In genomic region chr20:1322511-1323245, GRCh38 we compare ENCODE assay signal across 8 cellular contexts. TPM values are rescaled to one million over a fixed set of nuclear protein-coding genes. Genes with fewer than 3 reads are reported as not detected.
DNase-seq lines count a peak whose midpoint lies in the region; ATAC-seq and TF ChIP-seq lines count a peak whose summit lies in the region.

No MANE protein-coding gene starts in this region.

- H3K4me3 ChIP-seq in heart left ventricle (no peak overlapping the region), vagina (no peak overlapping the region), WERI-Rb-1 (ENCODE audit: low read depth, low read length) (no peak overlapping the region)

- H3K9me3 ChIP-seq in heart left ventricle: no peaks in the 10 kb centered on the region
- no peaks in the 10 kb centered on the region for H3K9me3 ChIP-seq in vagina
- H3K9me3 ChIP-seq in WERI-Rb-1 (ENCODE audit: severe bottlenecking): no peaks in the 10 kb centered on the region

- H3K36me3 ChIP-seq in heart left ventricle: no peaks in the 10 kb centered on the region
- no peaks in the 10 kb centered on the region for H3K36me3 ChIP-seq in vagina
- peaks cover 5% of the 10 kb centered on the region; the same call in 1 of the 2 replicates for H3K36me3 ChIP-seq in WERI-Rb-1

- intact Hi-C loops in heart left ventricle (cut with DNase I): loop anchor here in 2 of 10 donors (2.0 to 5.0 kb wide), 2 partner anchors 70 to 72 kb away; partner anchors contain the start of gene FKBP1A (in 1 of the 2)
- intact Hi-C loops in Right ventricle myocardium superior (cut with DNase I): no loop called here
- intact Hi-C loops in vagina (cut with DNase I): loop anchor here (5.0 kb wide), 1 partner anchor 70 kb away; the partner anchor contains the start of gene FKBP1A

- WGBS in heart left ventricle, 4 donors: 53 to 65% (median 56%) methylated on average over 11 of the region's 11 CpGs

- DNase-seq in heart left ventricle (peak in 3 of 5 donors; percentile 62 to 71 (median 68)), Right ventricle myocardium superior (no peak), dermis blood vessel endothelial cell (peak; percentile 99), mesenteric fat pad (ENCODE audit: low spot score) (peak; percentile 83), vagina (ENCODE audit: extremely low spot score in 2 of 2) (no peak), NCI-H1694 (lab: John Stamatoyannopoulos, UW) (no peak), WERI-Rb-1 (no peak)

- no peaks in the 10 kb centered on the region for H3K27me3 ChIP-seq in heart left ventricle
- no peaks in the 10 kb centered on the region for H3K27me3 ChIP-seq in vagina
- no peaks in the 10 kb centered on the region for H3K27me3 ChIP-seq in WERI-Rb-1 (ENCODE audit: insufficient read depth, low read depth, severe bottlenecking)

- peak in 2 of 4 donors; percentile 36 to 56 for ATAC-seq in heart left ventricle
- ATAC-seq in Right ventricle myocardium superior (ENCODE audit: poor library complexity): no peak
- ATAC-seq in GM19328 (IDR thresholded peaks at IDR 0.05; ENCODE audit: unreplicated experiment): no peak

- TF ChIP-seq CTCF in heart left ventricle (IDR thresholded peaks at IDR 0.05) (no peak), vagina (IDR thresholded peaks at IDR 0.05) (no peak), WERI-Rb-1 (IDR thresholded peaks at IDR 0.05; ENCODE audit: low read depth, low read length) (no peak)

- peak in 1 of 2 donors; percentile 27 for TF ChIP-seq POLR2A in heart left ventricle (IDR thresholded peaks at IDR 0.05)
- TF ChIP-seq POLR2A in vagina (IDR thresholded peaks at IDR 0.05): no peak

- H3K27ac ChIP-seq in heart left ventricle (peak overlapping the region; percentile 78 to 100 (median 99)), vagina (peak overlapping the region; percentile 72), WERI-Rb-1 (no peak overlapping the region)

- peaks cover 12 to 63% (median 48%) of the 10 kb centered on the region in 12 donors for H3K4me1 ChIP-seq in heart left ventricle
- H3K4me1 ChIP-seq in vagina: peaks cover 26% of the 10 kb centered on the region

RNA-seq across cellular contexts. Expression of gene SDCBP2, which starts 6.3 kb away (rescaled TPM):
- total RNA-seq in heart left ventricle (1 to 10 TPM in 8 of 9 donors, under 1 TPM in 1; 0.65 to 4.2 (median 2.1) TPM), Right ventricle myocardium superior (2.5 TPM), dermis blood vessel endothelial cell (4.6 and 6.0 TPM in 2 replicates), mesenteric fat pad (7.2 TPM), vagina (43.5 TPM)
- 1 to 10 TPM; 1.8 to 3.6 TPM for polyA plus RNA-seq in heart left ventricle

RNA-seq across cellular contexts. Expression of gene SNPH, which starts 56.6 kb away (rescaled TPM):
- total RNA-seq in heart left ventricle (10 to 100 TPM in 7 of 9 donors, 1 to 10 TPM in 2; 6.5 to 17.4 (median 11.7) TPM), Right ventricle myocardium superior (8.9 TPM), dermis blood vessel endothelial cell (6.2 and 6.3 TPM in 2 replicates), mesenteric fat pad (4.9 TPM), vagina (6.4 TPM)
- 1 to 10 TPM; 4.3 to 5.8 TPM for polyA plus RNA-seq in heart left ventricle

Comparison
In these comparisons a context has a peak if more than half of its experiments do, and no peak if none do; other contexts are left out.
1. DNase-seq: peak in heart left ventricle (3 of 5), dermis blood vessel endothelial cell (single experiment) and mesenteric fat pad (single experiment); none in Right ventricle myocardium superior (single experiment), vagina (0 of 2), NCI-H1694 (single experiment) and WERI-Rb-1 (single experiment).